ENCODE assay signal across 11 cellular contexts in genomic region chr14:38210168-38210567, GRCh38. TPM values are rescaled to one million over a fixed set of nuclear protein-coding genes. Genes with fewer than 3 reads are reported as not detected.
DNase-seq lines count a peak whose midpoint lies in the region; ATAC-seq and TF ChIP-seq lines count a peak whose summit lies in the region.
"Had no signal": no experiment of that assay in that cellular context is flagged by ENCODE, and none has a peak within 500 bp of the region (broad histone marks: within the 10 kb centered on the region; RNA-seq: fewer than 3 reads in every experiment).

No MANE protein-coding gene starts in this region.

- peak in 1 of 2 donors; percentile 3 for ATAC-seq in upper lobe of left lung (ENCODE audit: low FRiP score in 2 of 2)
- no peak for ATAC-seq in GM19463 (IDR thresholded peaks at IDR 0.05; ENCODE audit: unreplicated experiment)
- no peak for ATAC-seq in GM18867 (IDR thresholded peaks at IDR 0.05; ENCODE audit: unreplicated experiment)

- no peak for DNase-seq in activated naive CD4-positive, alpha-beta T cell (lab: John Stamatoyannopoulos, UW)
- peak; percentile 39 to 70 for DNase-seq in cardiac fibroblast (ENCODE audit: low read depth in 2 of 2)
- peak; percentile 20 to 66 for DNase-seq in lung microvascular endothelial cell (ENCODE audit: low read depth in 2 of 2)
- peak in 1 of 2 donors; percentile 49 for DNase-seq in upper lobe of left lung
- DNase-seq in H4 (ENCODE audit: low spot score): no peak
- DNase-seq: KG1 had no signal

- no peaks in the 10 kb centered on the region for H3K36me3 ChIP-seq in upper lobe of left lung
- H3K36me3 ChIP-seq: prostate gland had no signal

- peaks cover 2% of the 10 kb centered on the region for H3K36me3 Mint-ChIP-seq in activated naive CD4-positive, alpha-beta T cell treated with anti-CD3 and anti-CD28 coated beads, Interleukin-2, amount 50 U/mL, for 24 hours

- H3K27me3 ChIP-seq in upper lobe of left lung: peaks cover 0 to 21% (median 6%) of the 10 kb centered on the region in 4 donors

- no peak for TF ChIP-seq EP300 in upper lobe of left lung (IDR thresholded peaks at IDR 0.05)

- H3K27ac ChIP-seq in upper lobe of left lung: peak overlapping the region; percentile 31 to 67 (median 54)
- H3K27ac ChIP-seq: prostate gland, SK-N-MC had no signal

- WGBS in upper lobe of left lung, 2 donors: 9 to 11% methylated on average over 15 to 20 of the region's 30 CpGs

- TF ChIP-seq POLR2A in upper lobe of left lung (IDR thresholded peaks at IDR 0.05): no peak

- H3K4me3 ChIP-seq in cardiac fibroblast (replicated peaks in 1 of 2; ENCODE audit: low read depth in 2 of 2, low read length in 2 of 2) (peak overlapping the region; percentile 41 to 46), upper lobe of left lung (peak overlapping the region; percentile 21 to 55 (median 46))
- H3K4me3 ChIP-seq: SK-N-MC had no signal

- no peaks in the 10 kb centered on the region for H3K9me3 Mint-ChIP-seq in activated naive CD4-positive, alpha-beta T cell treated with anti-CD3 and anti-CD28 coated beads, Interleukin-2, amount 50 U/mL, for 24 hours

- no peak overlapping the region for H3K27ac Mint-ChIP-seq in activated naive CD4-positive, alpha-beta T cell treated with anti-CD3 and anti-CD28 coated beads, Interleukin-2, amount 50 U/mL, for 24 hours

- H3K4me1 Mint-ChIP-seq in activated naive CD4-positive, alpha-beta T cell treated with anti-CD3 and anti-CD28 coated beads, Interleukin-2, amount 50 U/mL, for 24 hours: peaks cover 34% of the 10 kb centered on the region

- H3K4me3 Mint-ChIP-seq in activated naive CD4-positive, alpha-beta T cell treated with anti-CD3 and anti-CD28 coated beads, Interleukin-2, amount 50 U/mL, for 24 hours: peak overlapping the region; percentile 72

- no peak for TF ChIP-seq CTCF in cardiac fibroblast (IDR thresholded peaks at IDR 0.05; ENCODE audit: low read depth, low read length)
- no peak for TF ChIP-seq CTCF in upper lobe of left lung (IDR thresholded peaks at IDR 0.05)

- H3K9me3 ChIP-seq in upper lobe of left lung: no peaks in the 10 kb centered on the region
- H3K9me3 ChIP-seq: prostate gland had no signal

- peaks cover 45% of the 10 kb centered on the region for H3K27me3 Mint-ChIP-seq in activated naive CD4-positive, alpha-beta T cell treated with anti-CD3 and anti-CD28 coated beads, Interleukin-2, amount 50 U/mL, for 24 hours

- H3K4me1 ChIP-seq in upper lobe of left lung: peaks cover 0 to 41% (median 24%) of the 10 kb centered on the region in 4 donors
- H3K4me1 ChIP-seq: prostate gland had no signal

RNA-seq across cellular contexts. Expression of gene SSTR1, which starts 2.5 kb away (rescaled TPM):
- total RNA-seq in lung microvascular endothelial cell: under 0.01 TPM in 2 replicates
- 10 to 100 TPM in 1 of 6 donors, 1 to 10 TPM in 4, under 1 TPM in 1; under 0.01 to 14.4 (median 3.1) TPM for total RNA-seq in upper lobe of left lung
- total RNA-seq in H4 (2014; rRNA removed; shearing (Covaris generic)): not detected in 2 replicates

RNA-seq across cellular contexts. Expression of gene CLEC14A, which starts 45.7 kb away (rescaled TPM):
- total RNA-seq in lung microvascular endothelial cell: 90.1 and 121 TPM in 2 replicates
- 100 to 1,000 TPM in 1 of 6 donors, 10 to 100 TPM in 5; 27.2 to 121 (median 53.3) TPM for total RNA-seq in upper lobe of left lung
- total RNA-seq in H4 (2014; rRNA removed; shearing (Covaris generic)): not detected in 2 replicates

Comparison
In these comparisons a context has a peak if more than half of its experiments do, and no peak if none do; other contexts are left out.
1. DNase-seq: peak in cardiac fibroblast (2 of 2) and lung microvascular endothelial cell (2 of 2); none in activated naive CD4-positive, alpha-beta T cell (0 of 4) and H4 (single experiment).
2. RNA of gene CLEC14A, which starts 45.7 kb away (total RNA-seq): 90.1 to 121 TPM in lung microvascular endothelial cell and 27.2 to 121 TPM in upper lobe of left lung; not detected in H4; every median in the first group is over 10 times any median in the second.